1 cellular context compared by ENCODE assay signal in the genomic region with DNA sequence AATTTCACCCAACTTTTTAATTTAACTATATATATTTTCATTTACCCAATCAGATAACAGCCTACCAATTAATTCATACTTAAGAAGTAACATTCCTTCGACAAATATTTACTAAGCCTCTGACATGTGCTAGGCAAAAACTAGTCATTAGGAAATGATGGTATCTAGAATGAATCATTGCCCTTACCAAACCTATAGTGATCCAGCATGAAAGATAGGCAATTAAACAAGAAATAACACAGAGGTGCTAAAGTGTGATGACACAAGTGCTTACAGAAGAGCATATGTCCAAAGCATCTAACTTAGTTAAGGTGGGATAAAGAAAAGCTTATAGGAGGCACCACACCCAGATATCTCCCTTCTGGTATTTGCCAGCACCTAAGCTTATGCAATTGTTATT.
TF ChIP-seq lines count a peak whose summit lies in the region.

No MANE protein-coding gene starts in this region.

TF ChIP-seq in IMR-90, 13 proteins besides CTCF, POLR2A, EP300 and RAD21 (continued from another document):
- TF ChIP-seq, protein P1, sequence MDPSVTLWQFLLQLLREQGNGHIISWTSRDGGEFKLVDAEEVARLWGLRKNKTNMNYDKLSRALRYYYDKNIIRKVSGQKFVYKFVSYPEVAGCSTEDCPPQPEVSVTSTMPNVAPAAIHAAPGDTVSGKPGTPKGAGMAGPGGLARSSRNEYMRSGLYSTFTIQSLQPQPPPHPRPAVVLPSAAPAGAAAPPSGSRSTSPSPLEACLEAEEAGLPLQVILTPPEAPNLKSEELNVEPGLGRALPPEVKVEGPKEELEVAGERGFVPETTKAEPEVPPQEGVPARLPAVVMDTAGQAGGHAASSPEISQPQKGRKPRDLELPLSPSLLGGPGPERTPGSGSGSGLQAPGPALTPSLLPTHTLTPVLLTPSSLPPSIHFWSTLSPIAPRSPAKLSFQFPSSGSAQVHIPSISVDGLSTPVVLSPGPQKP (IDR thresholded peaks at IDR 0.05; ENCODE audit: borderline replicate concordance, low read depth, low read length), result no peak
- TF ChIP-seq MAFK (IDR thresholded peaks at IDR 0.05; ENCODE audit: low read depth, low read length) (no peak), BHLHE40 (IDR thresholded peaks at IDR 0.05; ENCODE audit: low read depth, low read length) (no peak), RCOR1 (IDR thresholded peaks at IDR 0.05; ENCODE audit: insufficient replicate concordance, low read length) (no peak)
